19 cellular contexts compared by ENCODE assay signal in genomic region chr1:207948536-207949250, GRCh38.
"Had no signal": no experiment of that assay in that cellular context is flagged by ENCODE, and none has a peak within 500 bp of the region (broad histone marks: within the 10 kb centered on the region; RNA-seq: fewer than 3 reads in every experiment).

No MANE protein-coding gene starts in this region.

- ATAC-seq: activated T-cell treated with anti-CD3 and anti-CD28 coated beads, Interleukin-2, amount 50 U/mL, for 72 hours had no signal

- H3K4me3 ChIP-seq: esophagus muscularis mucosa, hepatocyte, tibial nerve, vagina had no signal

- H3K27ac ChIP-seq: brain microvascular endothelial cell, esophagus muscularis mucosa, hepatocyte, tibial nerve had no signal

- H3K4me2 ChIP-seq: hepatocyte had no signal

- H3K4me1 ChIP-seq: esophagus muscularis mucosa, tibial nerve, vagina had no signal

- DNase-seq: activated CD4-positive, CD25-positive, alpha-beta regulatory T cell; activated CD8-positive, alpha-beta memory T cell treated with anti-CD3 and anti-CD28 coated beads for 24 hours; activated effector memory CD4-positive, alpha-beta T cell treated with anti-CD3 and anti-CD28 coated beads, Interleukin-2, amount 50 U/mL, for 16 hours; activated naive CD4-positive, alpha-beta T cell treated with anti-CD3 and anti-CD28 coated beads, Interleukin-2, amount 50 U/mL, for 16 hours; activated T-cell treated with anti-CD3 and anti-CD28 coated beads, Interleukin-2, amount 50 U/mL, for 72 hours; aorta; brain microvascular endothelial cell; central memory CD4-positive, alpha-beta T cell; midbrain; nephron progenitor cell; nucleus accumbens; posterior cingulate gyrus; stimulated activated CD4-positive, alpha-beta T cell treated with anti-CD3 and anti-CD28 coated beads, Interleukin-2, amount 100 ng/mL, for 24 hours; stimulated activated naive CD4-positive, alpha-beta T cell treated with Interleukin-2 at 50 U/mL for 16 hours; substantia nigra had no signal

- H2AFZ ChIP-seq: hepatocyte had no signal

- H3K36me3 ChIP-seq: brain microvascular endothelial cell, esophagus muscularis mucosa, tibial nerve, vagina had no signal

- H3K27me3 ChIP-seq: brain microvascular endothelial cell, esophagus muscularis mucosa, tibial nerve, vagina had no signal

- H3K9me3 ChIP-seq: esophagus muscularis mucosa, tibial nerve, vagina had no signal
